1 cellular context compared by ENCODE assay signal in genomic region chr4:2866891-2867290, GRCh38.
TF ChIP-seq lines count a peak whose summit lies in the region.

No MANE protein-coding gene starts in this region.

TF ChIP-seq in liver, 16 proteins besides CTCF, POLR2A, EP300 and RAD21 (continued from another document):
- TF ChIP-seq, protein P1, sequence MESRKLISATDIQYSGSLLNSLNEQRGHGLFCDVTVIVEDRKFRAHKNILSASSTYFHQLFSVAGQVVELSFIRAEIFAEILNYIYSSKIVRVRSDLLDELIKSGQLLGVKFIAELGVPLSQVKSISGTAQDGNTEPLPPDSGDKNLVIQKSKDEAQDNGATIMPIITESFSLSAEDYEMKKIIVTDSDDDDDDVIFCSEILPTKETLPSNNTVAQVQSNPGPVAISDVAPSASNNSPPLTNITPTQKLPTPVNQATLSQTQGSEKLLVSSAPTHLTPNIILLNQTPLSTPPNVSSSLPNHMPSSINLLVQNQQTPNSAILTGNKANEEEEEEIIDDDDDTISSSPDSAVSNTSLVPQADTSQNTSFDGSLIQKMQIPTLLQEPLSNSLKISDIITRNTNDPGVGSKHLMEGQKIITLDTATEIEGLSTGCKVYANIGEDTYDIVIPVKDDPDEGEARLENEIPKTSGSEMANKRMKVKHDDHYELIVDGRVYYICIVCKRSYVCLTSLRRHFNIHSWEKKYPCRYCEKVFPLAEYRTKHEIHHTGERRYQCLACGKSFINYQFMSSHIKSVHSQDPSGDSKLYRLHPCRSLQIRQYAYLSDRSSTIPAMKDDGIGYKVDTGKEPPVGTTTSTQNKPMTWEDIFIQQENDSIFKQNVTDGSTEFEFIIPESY (IDR thresholded peaks at IDR 0.05) = no peak
- no peak for TF ChIP-seq EGR1 (IDR thresholded peaks at IDR 0.05; ENCODE audit: low read depth in 2 of 2)
- TF ChIP-seq JUND (IDR thresholded peaks at IDR 0.05) = no peak
- no peak for TF ChIP-seq SP1 (IDR thresholded peaks at IDR 0.05)
- no peak for TF ChIP-seq HNF4G (IDR thresholded peaks at IDR 0.05)
